16 cellular contexts compared by ENCODE assay signal in genomic region chr14:65351493-65352224, GRCh38.
A peak's percentile ranks its signal among the peaks of the same experiment; 100 is the strongest.
DNase-seq lines count a peak whose midpoint lies in the region; ATAC-seq, FAIRE-seq and TF ChIP-seq lines count a peak whose summit lies in the region.
"Had no signal": no experiment of that assay in that cellular context is flagged by ENCODE, and none has a peak within 500 bp of the region (broad histone marks: within the 10 kb centered on the region; RNA-seq: fewer than 3 reads in every experiment).

No MANE protein-coding gene starts in this region.

- H3K4me1 Mint-ChIP-seq in GM23338 = peaks cover 19% of the 10 kb centered on the region

- WGBS in spleen, 5 donors = 63 to 81% (median 76%) methylated on average over 6 of the region's 6 CpGs
- 89 to 94% methylated on average over 6 of the region's 6 CpGs for WGBS in thyroid gland, 2 donors

- H3K36me3 Mint-ChIP-seq in GM23338 (ENCODE audit: low read depth) = no peaks in the 10 kb centered on the region

- H3K27ac ChIP-seq in spleen (peak overlapping the region in 7 of 8 donors; percentile 28 to 77 (median 68)), thyroid gland (no peak overlapping the region), GM23338 (ENCODE audit: low read depth) (no peak overlapping the region)
- H3K27ac ChIP-seq: SK-N-MC had no signal

- no peak overlapping the region for H3K4me3 Mint-ChIP-seq in GM23338
- H3K4me3 Mint-ChIP-seq: activated naive CD4-positive, alpha-beta T cell treated with anti-CD3 and anti-CD28 coated beads, Interleukin-2, amount 50 U/mL, for 24 hours had no signal

- DNase-seq in HTR-8/SVneo (ENCODE audit: insufficient read length, low spot score) (no peak), spleen (no peak), thyroid gland (no peak), cerebellar nuclear complex (lab: John Stamatoyannopoulos, UW) (no peak), GM23338 (ENCODE audit: low spot score) (no peak)
- DNase-seq: activated CD4-positive, alpha-beta T cell treated with anti-CD3 and anti-CD28 coated beads for 4 hours; erythroblast; left ventricle myocardium superior; NCI-H2029 treated with DMSO at 0.1 percent for 48 hours; NCI-H510A treated with DMSO at 0.1 percent for 48 hours; stimulated activated CD4-positive, alpha-beta T cell treated with anti-CD3 and anti-CD28 coated beads, Interleukin-4, amount 100 ng/mL, for 1 hour had no signal

- H3K4me2 ChIP-seq in GM23338 = no peak overlapping the region

- H3K9me3 Mint-ChIP-seq in GM23338 = no peaks in the 10 kb centered on the region
- H3K9me3 Mint-ChIP-seq: activated naive CD4-positive, alpha-beta T cell treated with anti-CD3 and anti-CD28 coated beads, Interleukin-2, amount 50 U/mL, for 24 hours had no signal

- TF ChIP-seq POLR2A in spleen (IDR thresholded peaks at IDR 0.05) = no peak
- TF ChIP-seq POLR2A in thyroid gland (IDR thresholded peaks at IDR 0.05) = no peak

- ATAC-seq in GM18868 (IDR thresholded peaks at IDR 0.05; ENCODE audit: unreplicated experiment) = peak; percentile 69
- peak; percentile 45 for ATAC-seq in GM21786 (IDR thresholded peaks at IDR 0.05; ENCODE audit: unreplicated experiment)
- ATAC-seq in GM18498 (IDR thresholded peaks at IDR 0.05; ENCODE audit: unreplicated experiment) = no peak
- no peak for ATAC-seq in GM23338
- ATAC-seq: left ventricle myocardium superior had no signal

- no peak overlapping the region for H2AFZ ChIP-seq in GM23338

- H3K4me1 ChIP-seq in spleen (peaks cover 4 to 29% (median 9%) of the 10 kb centered on the region in 6 donors), thyroid gland (no peaks in the 10 kb centered on the region), GM23338 (ENCODE audit: insufficient read depth) (peaks cover 11% of the 10 kb centered on the region)

- TF ChIP-seq CTCF in spleen (IDR thresholded peaks at IDR 0.05 in 8 of 11, conservative IDR thresholded peaks at IDR 0.05 in 3 of 11) (no peak), thyroid gland (IDR thresholded peaks at IDR 0.05) (no peak), GM23338 (conservative IDR thresholded peaks at IDR 0.05; ENCODE audit: low read depth in 2 of 2) (no peak)

- H3K36me3 ChIP-seq in spleen (no peaks in the 10 kb centered on the region), thyroid gland (no peaks in the 10 kb centered on the region), GM23338 (ENCODE audit: insufficient read depth) (no peaks in the 10 kb centered on the region)

- intact Hi-C loops in spleen (cut with DNase I; ENCODE audit: low total_unique reads) = no loop called here
- intact Hi-C loops in thyroid gland (cut with DNase I) = no loop called here

- peak; percentile 48 for FAIRE-seq in HTR-8/SVneo (lab: Jason Lieb, UNC)

- H3K9me2 ChIP-seq in GM23338 (ENCODE audit: insufficient read depth) = 0 out of 2 replicates have a peak, but pooled peaks cover 9% of the 10 kb centered on the region

- peaks cover 6% of the 10 kb centered on the region for H3K27me3 Mint-ChIP-seq in GM23338 (ENCODE audit: insufficient read depth, low read depth, poor library complexity)
- H3K27me3 Mint-ChIP-seq: activated naive CD4-positive, alpha-beta T cell treated with anti-CD3 and anti-CD28 coated beads, Interleukin-2, amount 50 U/mL, for 24 hours had no signal

- H4K20me1 ChIP-seq in GM23338 (replicated peaks; ENCODE audit: insufficient read depth) = no peaks in the 10 kb centered on the region

- H3F3A ChIP-seq in GM23338 (replicated peaks; ENCODE audit: low read depth) = no peaks in the 10 kb centered on the region

- no peaks in the 10 kb centered on the region for H3K79me2 ChIP-seq in GM23338 (replicated peaks; ENCODE audit: insufficient read depth)

- H3K9me3 ChIP-seq in spleen (no peaks in the 10 kb centered on the region), thyroid gland (no peaks in the 10 kb centered on the region)

- no peak overlapping the region for H3K4me3 ChIP-seq in spleen
- no peak overlapping the region for H3K4me3 ChIP-seq in thyroid gland (replicated peaks in 1 of 3)
- H3K4me3 ChIP-seq in GM23338 = no peak overlapping the region
- H3K4me3 ChIP-seq: SK-N-MC had no signal

- no peak overlapping the region for H3K27ac Mint-ChIP-seq in GM23338
- H3K27ac Mint-ChIP-seq: activated naive CD4-positive, alpha-beta T cell treated with anti-CD3 and anti-CD28 coated beads, Interleukin-2, amount 50 U/mL, for 24 hours had no signal

- H3K27me3 ChIP-seq in spleen (replicated peaks in 1 of 7) (no peaks in the 10 kb centered on the region), thyroid gland (no peaks in the 10 kb centered on the region), GM23338 (ENCODE audit: insufficient read depth) (no peaks in the 10 kb centered on the region)

TF ChIP-seq in GM23338, 12 proteins besides CTCF, POLR2A, EP300 and RAD21 (continues in another document):
- TF ChIP-seq STAT1 (IDR thresholded peaks at IDR 0.05; ENCODE audit: unreplicated experiment) (no peak), ZNF331 (CRISPR knock-in tag; IDR thresholded peaks at IDR 0.05; ENCODE audit: low read depth) (no peak), EZH2 (IDR thresholded peaks at IDR 0.05; ENCODE audit: low read depth, unreplicated experiment) (no peak), CREB1 (CRISPR knock-in tag; IDR thresholded peaks at IDR 0.05; ENCODE audit: low read depth) (no peak), NANOG (IDR thresholded peaks at IDR 0.05; ENCODE audit: borderline replicate concordance) (no peak), ZNF114 (CRISPR knock-in tag; IDR thresholded peaks at IDR 0.05) (no peak), REST (IDR thresholded peaks at IDR 0.05; ENCODE audit: unreplicated experiment) (no peak), EZH2phosphoT487 (IDR thresholded peaks at IDR 0.05; ENCODE audit: unreplicated experiment) (no peak), POLR2AphosphoS5 (IDR thresholded peaks at IDR 0.05; ENCODE audit: low read depth) (no peak), ETS1 (IDR thresholded peaks at IDR 0.05) (no peak)

Comparison
In these comparisons a context has a peak if more than half of its experiments do, and no peak if none do; other contexts are left out.
1. ATAC-seq: peak in GM18868 (single experiment) and GM21786 (single experiment); none in GM18498 (single experiment) and GM23338 (single experiment).
2. H3K27ac ChIP-seq: peak in spleen (7 of 8); none in thyroid gland (0 of 3) and GM23338 (single experiment).